ENCODE assay signal across 20 cellular contexts in the genomic region with DNA sequence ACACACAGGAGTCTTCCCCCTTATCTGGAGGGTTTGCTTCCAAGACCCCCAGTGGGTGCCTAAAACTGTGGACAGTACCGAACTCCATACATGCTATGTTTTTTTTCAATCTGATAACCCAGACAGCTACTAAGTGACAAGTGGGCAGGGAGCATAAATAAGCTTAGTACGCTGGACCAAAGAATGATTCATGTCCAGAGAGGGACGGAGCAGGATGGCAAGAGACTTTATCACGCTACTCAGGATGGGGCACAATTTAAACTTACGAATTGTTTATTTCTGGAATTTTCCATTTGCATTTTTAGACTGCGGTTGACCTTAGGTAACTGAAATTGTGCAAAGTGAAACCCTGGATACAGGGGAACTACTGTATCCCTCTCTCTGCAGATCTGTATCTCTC.
DNase-seq lines count a peak whose midpoint lies in the region; ATAC-seq and TF ChIP-seq lines count a peak whose summit lies in the region.
"Had no signal": no experiment of that assay in that cellular context is flagged by ENCODE, and none has a peak within 500 bp of the region (broad histone marks: within the 10 kb centered on the region; RNA-seq: fewer than 3 reads in every experiment).

No MANE protein-coding gene starts in this region.

- peaks cover 22% of the 10 kb centered on the region for H3K79me1 ChIP-seq in trophoblast cell (ENCODE audit: low read length)

- H3K27ac ChIP-seq in GM23338 (ENCODE audit: low read depth) (no peak overlapping the region), HEK293 (ENCODE audit: extremely low read depth, low read depth, low read length) (no peak overlapping the region), hepatocyte (no peak overlapping the region), trophoblast cell (ENCODE audit: low read depth, low read length) (no peak overlapping the region), transverse colon (no peak overlapping the region)
- no peak overlapping the region for H3K27ac ChIP-seq in CD8-positive, alpha-beta memory T cell (ENCODE audit: low read depth, low read length)
- H3K27ac ChIP-seq: BLaER1, C4-2B had no signal

- H2BK5ac ChIP-seq in trophoblast cell (ENCODE audit: low read depth, low read length, poor library complexity) = no peak overlapping the region

- TF ChIP-seq CTCF in GM23338 (conservative IDR thresholded peaks at IDR 0.05; ENCODE audit: low read depth in 2 of 2) (no peak), HEK293 (tag by site-specific recombination; IDR thresholded peaks at IDR 0.05) (no peak), hepatocyte (IDR thresholded peaks at IDR 0.05; ENCODE audit: poor library complexity) (no peak), transverse colon (IDR thresholded peaks at IDR 0.05) (no peak)

- no peak overlapping the region for H3K14ac ChIP-seq in trophoblast cell (ENCODE audit: low read length)

- no peak overlapping the region for H3K4me2 ChIP-seq in GM23338
- peak overlapping the region; percentile 13 for H3K4me2 ChIP-seq in hepatocyte
- H3K4me2 ChIP-seq in trophoblast cell (ENCODE audit: low read length) = no peak overlapping the region
- H3K4me2 ChIP-seq: BLaER1 had no signal

- no peaks in the 10 kb centered on the region; the same call in 2 of the 3 replicates for H3K36me3 Mint-ChIP-seq in GM23338 (ENCODE audit: low read depth)
- H3K36me3 Mint-ChIP-seq in CD8-positive, alpha-beta memory T cell = peaks cover 0 to 4% (median 0%) of the 10 kb centered on the region in 3 donors

- H3K4me3 ChIP-seq in GM23338 = no peak overlapping the region
- no peak overlapping the region for H3K4me3 ChIP-seq in HEK293 (ENCODE audit: low read depth, low read length)
- no peak overlapping the region for H3K4me3 ChIP-seq in hepatocyte
- H3K4me3 ChIP-seq in trophoblast cell (ENCODE audit: low read depth, low read length) = no peak overlapping the region
- H3K4me3 ChIP-seq in CD8-positive, alpha-beta memory T cell (ENCODE audit: low read length) = no peak overlapping the region
- no peak overlapping the region for H3K4me3 ChIP-seq in transverse colon
- H3K4me3 ChIP-seq: BLaER1 had no signal

- no peak overlapping the region for H3K9ac ChIP-seq in trophoblast cell (ENCODE audit: low read length)
- H3K9ac ChIP-seq: BLaER1 had no signal

- H3K4me3 Mint-ChIP-seq in GM23338 = no peak overlapping the region
- no peak overlapping the region for H3K4me3 Mint-ChIP-seq in CD8-positive, alpha-beta memory T cell
- H3K4me3 Mint-ChIP-seq: CD4-positive, alpha-beta T cell; H9; HFFc6 had no signal

- intact Hi-C loops in transverse colon (cut with DNase I; ENCODE audit: low total_unique reads) = loop anchor here (10.0 kb wide), 1 partner anchor 1381 kb away; no protein-coding TSS in a partner anchor

- H3K4me1 Mint-ChIP-seq in GM23338 = peaks cover 56% of the 10 kb centered on the region
- H3K4me1 Mint-ChIP-seq in CD8-positive, alpha-beta memory T cell = no peaks in the 10 kb centered on the region

- DNase-seq in GM23338 (ENCODE audit: low spot score) = no peak
- DNase-seq in hepatocyte (ENCODE audit: low spot score) = no peak
- no peak for DNase-seq in trophoblast cell
- DNase-seq in CD8-positive, alpha-beta memory T cell = no peak
- no peak for DNase-seq in NOMO-1 (lab: John Stamatoyannopoulos, UW; ENCODE audit: unreplicated experiment in 2 of 2)
- no peak for DNase-seq in transverse colon
- DNase-seq: Calu3; CD4-positive, alpha-beta T cell; COR-L47; DMS53; DMS79 treated with DMSO at 0.1 percent for 48 hours; GF-D8; GOT3; H9; HFFc6 had no signal

- H3K4me1 ChIP-seq in GM23338 (ENCODE audit: insufficient read depth) (peaks cover 61% of the 10 kb centered on the region), HEK293 (ENCODE audit: control insufficient read depth, insufficient read depth, low read length) (peaks cover 30% of the 10 kb centered on the region), hepatocyte (ENCODE audit: insufficient read depth) (peaks cover 16% of the 10 kb centered on the region), trophoblast cell (ENCODE audit: control insufficient read depth in 1 of 2, insufficient read depth in 2 of 2, low read length in 2 of 2) (peaks cover 9 to 13% of the 10 kb centered on the region in 2 experiments), transverse colon (peaks cover 0 to 13% (median 5%) of the 10 kb centered on the region in 4 donors)
- H3K4me1 ChIP-seq in CD8-positive, alpha-beta memory T cell (ENCODE audit: insufficient read depth, low read length) = no peaks in the 10 kb centered on the region

- WGBS in hepatocyte (ENCODE audit: low lambda C conversion rate, missing lambda C conversion rate) = 46% methylated on average over 6 of the region's 6 CpGs
- no CpG with 5 or more reads among the region's 6 CpGs for WGBS in trophoblast cell (ENCODE audit: extremely low coverage, insufficient coverage, insufficient read length)
- WGBS in transverse colon (ENCODE audit: low coverage in 1 of 2), 2 donors = 62 to 77% methylated on average over 6 of the region's 6 CpGs

- peak overlapping the region; percentile 56 for H2BK12ac ChIP-seq in trophoblast cell (ENCODE audit: low read length)

- H3K79me2 ChIP-seq in GM23338 (replicated peaks; ENCODE audit: insufficient read depth) = no peaks in the 10 kb centered on the region
- no peaks in the 10 kb centered on the region for H3K79me2 ChIP-seq in hepatocyte
- H3K79me2 ChIP-seq in trophoblast cell (ENCODE audit: control insufficient read depth, insufficient read depth, low read length, poor library complexity) = peaks cover 3% of the 10 kb centered on the region

- H2AK5ac ChIP-seq in trophoblast cell (ENCODE audit: low read length) = no peak overlapping the region

- H4K8ac ChIP-seq in trophoblast cell (ENCODE audit: low read depth, low read length) = peak overlapping the region; percentile 13

- H2AFZ ChIP-seq in GM23338 = no peak overlapping the region
- H2AFZ ChIP-seq in hepatocyte = no peak overlapping the region
- H2AFZ ChIP-seq in trophoblast cell (ENCODE audit: insufficient read depth, low read length, poor library complexity) = peak overlapping the region; percentile 10

- H3K9me3 ChIP-seq in HEK293 (ENCODE audit: control insufficient read depth, insufficient read depth, low read depth, low read length) (no peaks in the 10 kb centered on the region), hepatocyte (ENCODE audit: low read depth) (no peaks in the 10 kb centered on the region), trophoblast cell (ENCODE audit: insufficient read depth, low read depth, low read length) (peaks cover 1% of the 10 kb centered on the region), transverse colon (no peaks in the 10 kb centered on the region)
- H3K9me3 ChIP-seq in CD8-positive, alpha-beta memory T cell (ENCODE audit: low read length) = no peaks in the 10 kb centered on the region
- H3K9me3 ChIP-seq: BLaER1 had no signal

- CTCF ChIA-PET in HEK293 (lab: Yijun Ruan, JAX) = interaction anchor here (1.7 kb wide), 1 partner anchor 15 kb away, joined by 4 read pairs; no protein-coding TSS in a partner anchor
- CTCF ChIA-PET in CD8-positive, alpha-beta memory T cell (lab: Charles Lee) = no interaction called here

- H3K9me2 ChIP-seq in GM23338 (ENCODE audit: insufficient read depth) (0 out of 2 replicates have a peak, but pooled peaks cover 4% of the 10 kb centered on the region), hepatocyte (replicated peaks; ENCODE audit: insufficient read depth) (no peaks in the 10 kb centered on the region)

- no peak overlapping the region for H3K23ac ChIP-seq in trophoblast cell (ENCODE audit: low read length)

- no peaks in the 10 kb centered on the region for H4K20me1 ChIP-seq in GM23338 (replicated peaks; ENCODE audit: insufficient read depth)
- no peaks in the 10 kb centered on the region for H4K20me1 ChIP-seq in hepatocyte (ENCODE audit: insufficient read depth, poor library complexity, severe bottlenecking)
- H4K20me1 ChIP-seq: BLaER1 had no signal

- in situ Hi-C loops in transverse colon (cut with MboI; ENCODE audit: low pct_ligation_motif_present in 1 of 4, low pct_unique_long_range_greater_than_20kb in 1 of 4, low sequenced_read_pairs in 3 of 4) = no loop called here

- no peak overlapping the region for H4K91ac ChIP-seq in trophoblast cell (ENCODE audit: low read depth, low read length)

- H3K18ac ChIP-seq in trophoblast cell (ENCODE audit: low read length) = no peak overlapping the region

- H2BK120ac ChIP-seq in trophoblast cell (ENCODE audit: insufficient read depth, low read length, poor library complexity) = peak overlapping the region; percentile 10

- peaks cover 13% of the 10 kb centered on the region for H3K27me3 Mint-ChIP-seq in GM23338 (ENCODE audit: insufficient read depth, low read depth, poor library complexity)
- peaks cover 16 to 35% of the 10 kb centered on the region in 2 donors for H3K27me3 Mint-ChIP-seq in CD8-positive, alpha-beta memory T cell

- no peak overlapping the region for H4K12ac ChIP-seq in trophoblast cell (ENCODE audit: low read depth, low read length)

- H3K36me3 ChIP-seq in GM23338 (ENCODE audit: insufficient read depth) = no peaks in the 10 kb centered on the region
- H3K36me3 ChIP-seq in HEK293 (ENCODE audit: control insufficient read depth in 2 of 2, insufficient read depth in 1 of 2, low read length in 2 of 2) = no peaks in the 10 kb centered on the region
- H3K36me3 ChIP-seq in hepatocyte (replicated peaks; ENCODE audit: insufficient read depth, low read depth) = no peaks in the 10 kb centered on the region
- no peaks in the 10 kb centered on the region for H3K36me3 ChIP-seq in trophoblast cell (ENCODE audit: control insufficient read depth in 1 of 2, insufficient read depth in 2 of 2, low read length in 2 of 2)
- no peaks in the 10 kb centered on the region for H3K36me3 ChIP-seq in CD8-positive, alpha-beta memory T cell (ENCODE audit: insufficient read depth, low read length)
- H3K36me3 ChIP-seq in transverse colon = no peaks in the 10 kb centered on the region
- H3K36me3 ChIP-seq: BLaER1 had no signal

- no peak for TF ChIP-seq POLR2A in transverse colon (IDR thresholded peaks at IDR 0.05)

- H3K27me3 ChIP-seq in GM23338 (ENCODE audit: insufficient read depth) = no peaks in the 10 kb centered on the region
- peaks cover 56% of the 10 kb centered on the region for H3K27me3 ChIP-seq in hepatocyte
- H3K27me3 ChIP-seq in trophoblast cell (ENCODE audit: insufficient read depth, low read length) = no peaks in the 10 kb centered on the region
- peaks cover 6% of the 10 kb centered on the region for H3K27me3 ChIP-seq in CD8-positive, alpha-beta memory T cell (ENCODE audit: insufficient read depth, low read length, poor library complexity, severe bottlenecking)
- peaks cover 69% of the 10 kb centered on the region for H3K27me3 ChIP-seq in transverse colon

- POLR2A ChIA-PET in HEK293 (lab: Yijun Ruan, JAX) = no interaction called here
- POLR2A ChIA-PET in CD8-positive, alpha-beta memory T cell (lab: Charles Lee) = no interaction called here

- no peaks in the 10 kb centered on the region; the same call in 2 of the 3 replicates for H3K9me3 Mint-ChIP-seq in GM23338
- H3K9me3 Mint-ChIP-seq in CD8-positive, alpha-beta memory T cell = peaks cover 0 to 5% (median 3%) of the 10 kb centered on the region in 5 donors
- H3K9me3 Mint-ChIP-seq: CD4-positive, alpha-beta T cell had no signal

- ATAC-seq in GM23338 (no peak), HG03280 (IDR thresholded peaks at IDR 0.05; ENCODE audit: unreplicated experiment) (no peak)
- ATAC-seq: HCT116 had no signal

- no peak overlapping the region for H3K4ac ChIP-seq in trophoblast cell (ENCODE audit: low read depth, low read length)

- 0 out of 2 replicates have a peak overlapping the region, but pooled peaks have one; percentile 16 for H3K27ac Mint-ChIP-seq in GM23338
- no peak overlapping the region for H3K27ac Mint-ChIP-seq in CD8-positive, alpha-beta memory T cell
- H3K27ac Mint-ChIP-seq: CD4-positive, alpha-beta T cell; HFFc6 had no signal

- 0 out of 2 replicates have a peak, but pooled peaks cover 4% of the 10 kb centered on the region for H3F3A ChIP-seq in GM23338 (replicated peaks; ENCODE audit: low read depth)

- TF ChIP-seq EP300 in transverse colon (IDR thresholded peaks at IDR 0.05; ENCODE audit: low read depth) = no peak
